14 cellular contexts compared by ENCODE assay signal in genomic region chr1:183898001-183898396, GRCh38.
DNase-seq lines count a peak whose midpoint lies in the region; ATAC-seq and TF ChIP-seq lines count a peak whose summit lies in the region.
"Had no signal": no experiment of that assay in that cellular context is flagged by ENCODE, and none has a peak within 500 bp of the region (broad histone marks: within the 10 kb centered on the region; RNA-seq: fewer than 3 reads in every experiment).

No MANE protein-coding gene starts in this region.

- no peaks in the 10 kb centered on the region for H3K79me2 ChIP-seq in GM23338 (replicated peaks; ENCODE audit: insufficient read depth)

- H3K36me3 Mint-ChIP-seq in GM23338 (ENCODE audit: low read depth): no peaks in the 10 kb centered on the region
- H3K36me3 Mint-ChIP-seq in activated T-cell treated with anti-CD3 and anti-CD28 coated beads, Interleukin-2, amount 50 U/mL, for 24 hours (ENCODE audit: low read depth): peaks cover 2% of the 10 kb centered on the region

- ATAC-seq in HG03025 (IDR thresholded peaks at IDR 0.05; ENCODE audit: low FRiP score, unreplicated experiment) (peak; percentile 32), gastrocnemius medialis (no peak), GM23338 (no peak)
- ATAC-seq: activated CD8-positive, alpha-beta T cell treated with anti-CD3 and anti-CD28 coated beads, Interleukin-2, amount 10 ng/mL, durations not matched to agents 7 days and 5 days; activated naive CD4-positive, alpha-beta T cell treated with anti-CD3 and anti-CD28 coated beads, Interleukin-2, amount 50 U/mL, for 72 hours; left cardiac atrium had no signal

- H3F3A ChIP-seq in GM23338 (replicated peaks; ENCODE audit: low read depth): no peaks in the 10 kb centered on the region

- H3K4me3 Mint-ChIP-seq in GM23338: no peak overlapping the region
- H3K4me3 Mint-ChIP-seq in activated T-cell treated with anti-CD3 and anti-CD28 coated beads, Interleukin-2, amount 50 U/mL, for 24 hours: no peak overlapping the region
- H3K4me3 Mint-ChIP-seq: activated CD8-positive, alpha-beta T cell treated with anti-CD3 and anti-CD28 coated beads, Interleukin-2, amount 10 ng/mL, durations not matched to agents 7 days and 5 days had no signal

- H3K4me2 ChIP-seq in GM23338: no peak overlapping the region

- H3K27me3 ChIP-seq in gastrocnemius medialis (no peaks in the 10 kb centered on the region), GM23338 (ENCODE audit: insufficient read depth) (no peaks in the 10 kb centered on the region)

- no peaks in the 10 kb centered on the region for H3K9me3 Mint-ChIP-seq in GM23338
- H3K9me3 Mint-ChIP-seq in activated T-cell treated with anti-CD3 and anti-CD28 coated beads, Interleukin-2, amount 50 U/mL, for 24 hours: no peaks in the 10 kb centered on the region

- H3K9me3 ChIP-seq in gastrocnemius medialis: no peaks in the 10 kb centered on the region

- no peak overlapping the region for H2AFZ ChIP-seq in GM23338

- H3K36me3 ChIP-seq in gastrocnemius medialis: no peaks in the 10 kb centered on the region
- no peaks in the 10 kb centered on the region for H3K36me3 ChIP-seq in GM23338 (ENCODE audit: insufficient read depth)

- intact Hi-C loops in gastrocnemius medialis (cut with DNase I; ENCODE audit: low total_unique reads): no loop called here

- peaks cover 10 to 22% of the 10 kb centered on the region in 2 donors for H3K4me1 ChIP-seq in gastrocnemius medialis
- H3K4me1 ChIP-seq in GM23338 (ENCODE audit: insufficient read depth): no peaks in the 10 kb centered on the region

- DNase-seq in CD1c-positive myeloid dendritic cell (ENCODE audit: extremely low spot score) (peak; percentile 26), GM20000 (ENCODE audit: low spot score) (peak; percentile 18), gastrocnemius medialis (no peak), kidney tubule cell (ENCODE audit: low spot score) (no peak), GM23338 (ENCODE audit: low spot score) (no peak)
- DNase-seq in activated T-cell treated with anti-CD3 and anti-CD28 coated beads, Interleukin-2, amount 50 U/mL, for 24 hours: no peak
- DNase-seq: ACHN; activated CD8-positive, alpha-beta T cell treated with anti-CD3 and anti-CD28 coated beads, Interleukin-2, amount 10 ng/mL, durations not matched to agents 7 days and 5 days; dermis blood vessel endothelial cell; left cardiac atrium; stimulated activated CD4-positive, alpha-beta T cell treated with anti-CD3 and anti-CD28 coated beads, Interleukin-12 subunit alpha, Interleukin-12 subunit beta, amount 100 ng/mL, for 4 hours had no signal

- no peak for TF ChIP-seq POLR2A in gastrocnemius medialis (IDR thresholded peaks at IDR 0.05)

- no peaks in the 10 kb centered on the region for H3K9me2 ChIP-seq in GM23338 (ENCODE audit: insufficient read depth)

- in situ Hi-C loops in gastrocnemius medialis (cut with MboI; ENCODE audit: low sequenced_read_pairs in 4 of 4): loop anchor here in 1 of 4 donors (25.0 kb wide), 1 partner anchor 436 kb away; the partner anchor contains the start of gene SMG7

- H3K27me3 Mint-ChIP-seq in GM23338 (ENCODE audit: insufficient read depth, low read depth, poor library complexity): no peaks in the 10 kb centered on the region
- no peaks in the 10 kb centered on the region for H3K27me3 Mint-ChIP-seq in activated T-cell treated with anti-CD3 and anti-CD28 coated beads, Interleukin-2, amount 50 U/mL, for 24 hours

- TF ChIP-seq CTCF in GM20000 (IDR thresholded peaks at IDR 0.05; ENCODE audit: extremely low read depth, missing control alignments) (no peak), gastrocnemius medialis (IDR thresholded peaks at IDR 0.05 in 4 of 5, conservative IDR thresholded peaks at IDR 0.05 in 1 of 5) (no peak), GM23338 (conservative IDR thresholded peaks at IDR 0.05; ENCODE audit: low read depth in 2 of 2) (no peak)

- no peak overlapping the region for H3K27ac Mint-ChIP-seq in GM23338
- no peak overlapping the region for H3K27ac Mint-ChIP-seq in activated T-cell treated with anti-CD3 and anti-CD28 coated beads, Interleukin-2, amount 50 U/mL, for 24 hours
- H3K27ac Mint-ChIP-seq: activated naive CD4-positive, alpha-beta T cell treated with anti-CD3 and anti-CD28 coated beads, Interleukin-2, amount 50 U/mL, for 72 hours had no signal

- H3K4me3 ChIP-seq in gastrocnemius medialis (no peak overlapping the region), GM23338 (no peak overlapping the region)

- H3K4me1 Mint-ChIP-seq in GM23338: no peaks in the 10 kb centered on the region
- H3K4me1 Mint-ChIP-seq in activated T-cell treated with anti-CD3 and anti-CD28 coated beads, Interleukin-2, amount 50 U/mL, for 24 hours (ENCODE audit: low read depth): peaks cover 26% of the 10 kb centered on the region

- H3K27ac ChIP-seq in angular gyrus (ENCODE audit: low read depth, low read length) (peak overlapping the region; percentile 34), gastrocnemius medialis (no peak overlapping the region), GM23338 (ENCODE audit: low read depth) (no peak overlapping the region)

- no peaks in the 10 kb centered on the region for H4K20me1 ChIP-seq in GM23338 (replicated peaks; ENCODE audit: insufficient read depth)

TF ChIP-seq in GM23338, 12 proteins besides CTCF, POLR2A, EP300 and RAD21:
- TF ChIP-seq EZH2phosphoT487 (IDR thresholded peaks at IDR 0.05; ENCODE audit: unreplicated experiment) (no peak), STAT1 (IDR thresholded peaks at IDR 0.05; ENCODE audit: unreplicated experiment) (no peak), ZNF331 (CRISPR knock-in tag; IDR thresholded peaks at IDR 0.05; ENCODE audit: low read depth) (no peak), EZH2 (IDR thresholded peaks at IDR 0.05; ENCODE audit: low read depth, unreplicated experiment) (no peak), NANOG (IDR thresholded peaks at IDR 0.05; ENCODE audit: borderline replicate concordance) (no peak), CREB1 (CRISPR knock-in tag; IDR thresholded peaks at IDR 0.05; ENCODE audit: low read depth) (no peak), ZNF114 (CRISPR knock-in tag; IDR thresholded peaks at IDR 0.05) (no peak), JUNB (IDR thresholded peaks at IDR 0.05; ENCODE audit: unreplicated experiment) (no peak)
- TF ChIP-seq, protein P1, sequence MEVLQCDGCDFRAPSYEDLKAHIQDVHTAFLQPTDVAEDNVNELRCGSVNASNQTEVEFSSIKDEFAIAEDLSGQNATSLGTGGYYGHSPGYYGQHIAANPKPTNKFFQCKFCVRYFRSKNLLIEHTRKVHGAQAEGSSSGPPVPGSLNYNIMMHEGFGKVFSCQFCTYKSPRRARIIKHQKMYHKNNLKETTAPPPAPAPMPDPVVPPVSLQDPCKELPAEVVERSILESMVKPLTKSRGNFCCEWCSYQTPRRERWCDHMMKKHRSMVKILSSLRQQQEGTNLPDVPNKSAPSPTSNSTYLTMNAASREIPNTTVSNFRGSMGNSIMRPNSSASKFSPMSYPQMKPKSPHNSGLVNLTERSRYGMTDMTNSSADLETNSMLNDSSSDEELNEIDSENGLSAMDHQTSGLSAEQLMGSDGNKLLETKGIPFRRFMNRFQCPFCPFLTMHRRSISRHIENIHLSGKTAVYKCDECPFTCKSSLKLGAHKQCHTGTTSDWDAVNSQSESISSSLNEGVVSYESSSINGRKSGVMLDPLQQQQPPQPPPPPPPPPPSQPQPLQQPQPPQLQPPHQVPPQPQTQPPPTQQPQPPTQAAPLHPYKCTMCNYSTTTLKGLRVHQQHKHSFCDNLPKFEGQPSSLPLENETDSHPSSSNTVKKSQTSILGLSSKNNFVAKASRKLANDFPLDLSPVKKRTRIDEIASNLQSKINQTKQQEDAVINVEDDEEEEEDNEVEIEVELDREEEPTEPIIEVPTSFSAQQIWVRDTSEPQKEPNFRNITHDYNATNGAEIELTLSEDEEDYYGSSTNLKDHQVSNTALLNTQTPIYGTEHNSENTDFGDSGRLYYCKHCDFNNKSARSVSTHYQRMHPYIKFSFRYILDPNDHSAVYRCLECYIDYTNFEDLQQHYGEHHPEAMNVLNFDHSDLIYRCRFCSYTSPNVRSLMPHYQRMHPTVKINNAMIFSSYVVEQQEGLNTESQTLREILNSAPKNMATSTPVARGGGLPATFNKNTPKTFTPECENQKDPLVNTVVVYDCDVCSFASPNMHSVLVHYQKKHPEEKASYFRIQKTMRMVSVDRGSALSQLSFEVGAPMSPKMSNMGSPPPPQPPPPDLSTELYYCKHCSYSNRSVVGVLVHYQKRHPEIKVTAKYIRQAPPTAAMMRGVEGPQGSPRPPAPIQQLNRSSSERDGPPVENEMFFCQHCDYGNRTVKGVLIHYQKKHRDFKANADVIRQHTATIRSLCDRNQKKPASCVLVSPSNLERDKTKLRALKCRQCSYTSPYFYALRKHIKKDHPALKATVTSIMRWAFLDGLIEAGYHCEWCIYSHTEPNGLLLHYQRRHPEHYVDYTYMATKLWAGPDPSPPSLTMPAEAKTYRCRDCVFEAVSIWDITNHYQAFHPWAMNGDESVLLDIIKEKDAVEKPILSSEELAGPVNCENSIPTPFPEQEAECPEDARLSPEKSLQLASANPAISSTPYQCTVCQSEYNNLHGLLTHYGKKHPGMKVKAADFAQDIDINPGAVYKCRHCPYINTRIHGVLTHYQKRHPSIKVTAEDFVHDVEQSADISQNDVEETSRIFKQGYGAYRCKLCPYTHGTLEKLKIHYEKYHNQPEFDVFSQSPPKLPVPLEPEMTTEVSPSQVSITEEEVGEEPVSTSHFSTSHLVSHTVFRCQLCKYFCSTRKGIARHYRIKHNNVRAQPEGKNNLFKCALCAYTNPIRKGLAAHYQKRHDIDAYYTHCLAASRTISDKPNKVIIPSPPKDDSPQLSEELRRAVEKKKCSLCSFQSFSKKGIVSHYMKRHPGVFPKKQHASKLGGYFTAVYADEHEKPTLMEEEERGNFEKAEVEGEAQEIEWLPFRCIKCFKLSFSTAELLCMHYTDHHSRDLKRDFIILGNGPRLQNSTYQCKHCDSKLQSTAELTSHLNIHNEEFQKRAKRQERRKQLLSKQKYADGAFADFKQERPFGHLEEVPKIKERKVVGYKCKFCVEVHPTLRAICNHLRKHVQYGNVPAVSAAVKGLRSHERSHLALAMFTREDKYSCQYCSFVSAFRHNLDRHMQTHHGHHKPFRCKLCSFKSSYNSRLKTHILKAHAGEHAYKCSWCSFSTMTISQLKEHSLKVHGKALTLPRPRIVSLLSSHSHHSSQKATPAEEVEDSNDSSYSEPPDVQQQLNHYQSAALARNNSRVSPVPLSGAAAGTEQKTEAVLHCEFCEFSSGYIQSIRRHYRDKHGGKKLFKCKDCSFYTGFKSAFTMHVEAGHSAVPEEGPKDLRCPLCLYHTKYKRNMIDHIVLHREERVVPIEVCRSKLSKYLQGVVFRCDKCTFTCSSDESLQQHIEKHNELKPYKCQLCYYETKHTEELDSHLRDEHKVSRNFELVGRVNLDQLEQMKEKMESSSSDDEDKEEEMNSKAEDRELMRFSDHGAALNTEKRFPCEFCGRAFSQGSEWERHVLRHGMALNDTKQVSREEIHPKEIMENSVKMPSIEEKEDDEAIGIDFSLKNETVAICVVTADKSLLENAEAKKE (CRISPR knock-in tag; IDR thresholded peaks at IDR 0.05): no peak

Comparison
In these comparisons a context has a peak if more than half of its experiments do, and no peak if none do; other contexts are left out.
1. DNase-seq: peak in CD1c-positive myeloid dendritic cell (single experiment) and GM20000 (single experiment); none in gastrocnemius medialis (0 of 2), kidney tubule cell (single experiment), GM23338 (single experiment) and activated T-cell treated with anti-CD3 and anti-CD28 coated beads, Interleukin-2, amount 50 U/mL, for 24 hours (single experiment).